ENCODE assay signal across 1 cellular context in genomic region chr7:19709249-19709578, GRCh38.
TF ChIP-seq lines count a peak whose summit lies in the region.

No MANE protein-coding gene starts in this region.

TF ChIP-seq in GM23338, 12 proteins besides CTCF, POLR2A, EP300 and RAD21 (continued from another document):
- TF ChIP-seq ZNF462 (CRISPR knock-in tag; IDR thresholded peaks at IDR 0.05) (no peak), ZNF331 (CRISPR knock-in tag; IDR thresholded peaks at IDR 0.05; ENCODE audit: low read depth) (no peak), JUNB (IDR thresholded peaks at IDR 0.05; ENCODE audit: unreplicated experiment) (no peak), EZH2phosphoT487 (IDR thresholded peaks at IDR 0.05; ENCODE audit: unreplicated experiment) (no peak), POLR2AphosphoS5 (IDR thresholded peaks at IDR 0.05; ENCODE audit: low read depth) (no peak), CREB1 (CRISPR knock-in tag; IDR thresholded peaks at IDR 0.05; ENCODE audit: low read depth) (no peak), REST (IDR thresholded peaks at IDR 0.05; ENCODE audit: unreplicated experiment) (no peak), EZH2 (IDR thresholded peaks at IDR 0.05; ENCODE audit: low read depth, unreplicated experiment) (no peak)
